In genomic region chr18:9283789-9284188, GRCh38 we compare ENCODE assay signal across 18 cellular contexts. TPM values are rescaled to one million over a fixed set of nuclear protein-coding genes. Genes with fewer than 3 reads are reported as not detected.
DNase-seq lines count a peak whose midpoint lies in the region; ATAC-seq and TF ChIP-seq lines count a peak whose summit lies in the region.
"Had no signal": no experiment of that assay in that cellular context is flagged by ENCODE, and none has a peak within 500 bp of the region (broad histone marks: within the 10 kb centered on the region; RNA-seq: fewer than 3 reads in every experiment).

No MANE protein-coding gene starts in this region.

- H3K27me3 ChIP-seq in PC-3 (ENCODE audit: low read length) = no peaks in the 10 kb centered on the region
- H3K27me3 ChIP-seq in fibroblast of lung (ENCODE audit: control insufficient read depth, insufficient read depth, low read length) = no peaks in the 10 kb centered on the region

- H3K4me3 Mint-ChIP-seq in T-helper 2 cell treated with Interferon-gamma antibody and Interleukin-4, amounts not matched to agents 5 μg/mL and 100 μg/mL, for 36 hours = no peak overlapping the region
- no peak overlapping the region for H3K4me3 Mint-ChIP-seq in glutamatergic neuron (ENCODE audit: unreplicated experiment)
- H3K4me3 Mint-ChIP-seq: CD4-positive, alpha-beta memory T cell had no signal

- H2AFZ ChIP-seq in PC-3 (ENCODE audit: low read length) (no peak overlapping the region), fibroblast of lung (ENCODE audit: low read length) (no peak overlapping the region)
- H2AFZ ChIP-seq: GM23248 had no signal

- intact Hi-C loops in PC-3 (cut with micrococcal nuclease) = no loop called here

- H3K27ac Mint-ChIP-seq in T-helper 2 cell treated with Interferon-gamma antibody and Interleukin-4, amounts not matched to agents 5 μg/mL and 100 μg/mL, for 36 hours = no peak overlapping the region
- no peak overlapping the region for H3K27ac Mint-ChIP-seq in glutamatergic neuron (ENCODE audit: unreplicated experiment)
- H3K27ac Mint-ChIP-seq: CD4-positive, alpha-beta memory T cell had no signal

- H3K4me2 ChIP-seq in PC-3 (ENCODE audit: low read length) (no peak overlapping the region), fibroblast of lung (ENCODE audit: extremely low read depth, insufficient read depth, low read length) (no peak overlapping the region)
- H3K4me2 ChIP-seq: A549 had no signal

- POLR2A ChIA-PET in PC-3 (lab: Charles Lee; ENCODE audit: unreplicated experiment) = no interaction called here

- H3F3A ChIP-seq in PC-3 (ENCODE audit: low read length, unreplicated experiment) = no peaks in the 10 kb centered on the region

- no peaks in the 10 kb centered on the region for H3K27me3 Mint-ChIP-seq in T-helper 2 cell treated with Interferon-gamma antibody and Interleukin-4, amounts not matched to agents 5 μg/mL and 100 μg/mL, for 36 hours (ENCODE audit: low read depth)
- no peaks in the 10 kb centered on the region for H3K27me3 Mint-ChIP-seq in glutamatergic neuron (ENCODE audit: unreplicated experiment)
- H3K27me3 Mint-ChIP-seq: CD4-positive, alpha-beta memory T cell had no signal

- TF ChIP-seq CTCF in PC-3 (conservative IDR thresholded peaks at IDR 0.05; ENCODE audit: low read depth, low read length) = no peak
- TF ChIP-seq CTCF in fibroblast of lung (conservative IDR thresholded peaks at IDR 0.05 in 1 of 2, IDR thresholded peaks at IDR 0.05 in 1 of 2; ENCODE audit: low read depth in 1 of 2, low read length in 2 of 2) = no peak
- TF ChIP-seq CTCF in glutamatergic neuron (IDR thresholded peaks at IDR 0.05; ENCODE audit: partially characterized antibody, unreplicated experiment) = no peak

- H3K27ac ChIP-seq in PC-3 (ENCODE audit: low read length) (no peak overlapping the region), fibroblast of lung (ENCODE audit: insufficient read depth, low read length) (no peak overlapping the region)
- H3K27ac ChIP-seq: A549, GM23248 had no signal

- no peaks in the 10 kb centered on the region for H3K9me2 ChIP-seq in PC-3 (replicated peaks; ENCODE audit: low read length)

- peak; percentile 54 for ATAC-seq in PC-3
- ATAC-seq: A549, HCT116 had no signal

- H3K4me1 ChIP-seq in PC-3 (ENCODE audit: insufficient read depth, low read length) (peaks cover 6% of the 10 kb centered on the region), fibroblast of lung (ENCODE audit: control insufficient read depth, extremely low read depth, insufficient read depth, low read length) (no peaks in the 10 kb centered on the region)
- H3K4me1 ChIP-seq: A549 had no signal

- H3K79me2 ChIP-seq in PC-3 (ENCODE audit: low read length) (no peaks in the 10 kb centered on the region), fibroblast of lung (ENCODE audit: control insufficient read depth, insufficient read depth, low read length) (no peaks in the 10 kb centered on the region)

- H3K36me3 ChIP-seq in PC-3 (ENCODE audit: low read depth, low read length) = peaks cover 6% of the 10 kb centered on the region; the same call in 1 of the 2 replicates
- peaks cover 3% of the 10 kb centered on the region for H3K36me3 ChIP-seq in fibroblast of lung (ENCODE audit: control insufficient read depth, insufficient read depth, low read length)

- no TSS peak for BruUV-seq in PC-3 (replicated peaks; lab: Mats Ljungman, UMichigan)

- H3K9ac ChIP-seq in PC-3 (ENCODE audit: low read length) = no peak overlapping the region
- H3K9ac ChIP-seq in fibroblast of lung (ENCODE audit: insufficient read depth, low read length) = no peak overlapping the region
- H3K9ac ChIP-seq: GM23248 had no signal

- peaks cover 16% of the 10 kb centered on the region for H3K36me3 Mint-ChIP-seq in T-helper 2 cell treated with Interferon-gamma antibody and Interleukin-4, amounts not matched to agents 5 μg/mL and 100 μg/mL, for 36 hours (ENCODE audit: low read depth)
- no peaks in the 10 kb centered on the region for H3K36me3 Mint-ChIP-seq in glutamatergic neuron (ENCODE audit: unreplicated experiment)

- CTCF ChIA-PET in PC-3 (lab: Charles Lee) = no interaction called here

- H3K9me3 ChIP-seq in PC-3 (ENCODE audit: low read length) = no peaks in the 10 kb centered on the region
- H3K9me3 ChIP-seq in fibroblast of lung (ENCODE audit: control insufficient read depth, insufficient read depth, low read depth, low read length) = no peaks in the 10 kb centered on the region
- H3K9me3 ChIP-seq: A549 had no signal

- H3K4me1 Mint-ChIP-seq in T-helper 2 cell treated with Interferon-gamma antibody and Interleukin-4, amounts not matched to agents 5 μg/mL and 100 μg/mL, for 36 hours (ENCODE audit: low read depth) = peaks cover 1% of the 10 kb centered on the region
- H3K4me1 Mint-ChIP-seq in glutamatergic neuron (ENCODE audit: low read depth, unreplicated experiment) = no peaks in the 10 kb centered on the region

- DNase-seq in EH (ENCODE audit: low read depth) = peak; percentile 58
- peak; percentile 34 for DNase-seq in PC-3
- DNase-seq in fibroblast of lung (ENCODE audit: low read depth in 2 of 2) = peak; percentile 13 to 29
- DNase-seq in T-helper 2 cell treated with Interferon-gamma antibody and Interleukin-4, amounts not matched to agents 5 μg/mL and 100 μg/mL, for 36 hours (ENCODE audit: low spot score) = no peak
- no peak for DNase-seq in glutamatergic neuron
- DNase-seq in NCI-H510A treated with DMSO at 0.1 percent for 48 hours (lab: John Stamatoyannopoulos, UW) = no peak
- DNase-seq: 8988T; ACHN; C1 segment of cervical spinal cord; Calu3; CD4-positive, alpha-beta memory T cell; COR-L47; DMS53; DMS79 treated with DMSO at 0.1 percent for 48 hours; GM23248; H7 had no signal

- no peak overlapping the region for H3K4me3 ChIP-seq in PC-3 (ENCODE audit: low read length)
- no peak overlapping the region for H3K4me3 ChIP-seq in fibroblast of lung (replicated peaks in 1 of 4; ENCODE audit: control extremely low read depth in 1 of 4, insufficient read depth in 1 of 4, low read depth in 3 of 4, low read length in 4 of 4)
- H3K4me3 ChIP-seq: A549, GM23248 had no signal

- H4K20me1 ChIP-seq in PC-3 (ENCODE audit: low read length) (no peaks in the 10 kb centered on the region), fibroblast of lung (ENCODE audit: control insufficient read depth, extremely low read depth, insufficient read depth, low read length) (no peaks in the 10 kb centered on the region)

- H3K9me3 Mint-ChIP-seq in T-helper 2 cell treated with Interferon-gamma antibody and Interleukin-4, amounts not matched to agents 5 μg/mL and 100 μg/mL, for 36 hours = peaks cover 3% of the 10 kb centered on the region
- H3K9me3 Mint-ChIP-seq in glutamatergic neuron (ENCODE audit: unreplicated experiment) = peaks cover 2% of the 10 kb centered on the region

RNA-seq across cellular contexts. Expression of gene TWSG1, which starts 50.8 kb away (rescaled TPM):
- total RNA-seq in PC-3 (2014; rRNA removed) (30.1 and 32.8 TPM in 2 replicates), fibroblast of lung (170 and 216 TPM in 2 replicates), glutamatergic neuron (ENCODE audit: unreplicated experiment) (13.7 TPM)
- polyA plus RNA-seq in fibroblast of lung = 171 and 188 TPM in 2 replicates
- polyA plus RNA-seq in fibroblast of lung (2012) = 107 and 118 TPM in 2 replicates
- 120 and 175 TPM in 2 replicates for polyA minus RNA-seq in fibroblast of lung (ENCODE audit: low replicate concordance)

Comparison
In these comparisons a context has a peak if more than half of its experiments do, and no peak if none do; other contexts are left out.
1. DNase-seq: peak in EH (single experiment), PC-3 (single experiment) and fibroblast of lung (2 of 2); none in T-helper 2 cell treated with Interferon-gamma antibody and Interleukin-4, amounts not matched to agents 5 μg/mL and 100 μg/mL, for 36 hours (single experiment), glutamatergic neuron (single experiment) and NCI-H510A treated with DMSO at 0.1 percent for 48 hours (single experiment).